In genomic region chr19:19651076-19651475, GRCh38 we compare ENCODE assay signal across 27 cellular contexts. TPM values are rescaled to one million over a fixed set of nuclear protein-coding genes. Genes with fewer than 3 reads are reported as not detected.
DNase-seq lines count a peak whose midpoint lies in the region; ATAC-seq, FAIRE-seq and TF ChIP-seq lines count a peak whose summit lies in the region.
"Had no signal": no experiment of that assay in that cellular context is flagged by ENCODE, and none has a peak within 500 bp of the region (broad histone marks: within the 10 kb centered on the region; RNA-seq: fewer than 3 reads in every experiment).

No MANE protein-coding gene starts in this region.

- no peak for TF ChIP-seq POLR2A in GM12892 (IDR thresholded peaks at IDR 0.05; ENCODE audit: low read depth, low read length)

- peak overlapping the region; percentile 1 for H3K27ac ChIP-seq in angular gyrus (ENCODE audit: low read depth, low read length)
- H3K27ac ChIP-seq: breast epithelium, epithelial cell of prostate, foreskin keratinocyte, SJSA1, tibial artery had no signal

- intact Hi-C loops in left ventricle myocardium superior (cut with micrococcal nuclease) (no loop called here), sciatic nerve (cut with DNase I) (no loop called here)
- intact Hi-C loops in activated T-helper 2 cell treated with anti-CD3 and anti-CD28 coated beads, Interferon-gamma antibody, Interleukin-2, Interleukin-4, amounts not matched to agents 10 μg/mL and 5 μg/mL and 100 μg/mL, durations not matched to agents 14 hours and 24 hours and 36 hours (cut with micrococcal nuclease) = no loop called here

- no peaks in the 10 kb centered on the region for H3K9me3 Mint-ChIP-seq in activated T-helper 2 cell treated with anti-CD3 and anti-CD28 coated beads, Interferon-gamma antibody, Interleukin-2, Interleukin-4, amounts not matched to agents 10 μg/mL and 5 μg/mL and 100 μg/mL, durations not matched to agents 14 hours and 24 hours and 36 hours
- H3K9me3 Mint-ChIP-seq: activated CD4-positive, alpha-beta memory T cell treated with anti-CD3 and anti-CD28 coated beads, Interleukin-2, amount 10 ng/mL, durations not matched to agents 7 days and 5 days; activated T-cell treated with anti-CD3 and anti-CD28 coated beads, Interleukin-2, amount 50 U/mL, for 72 hours; T-helper 2 cell treated with Interferon-gamma antibody and Interleukin-4, amounts not matched to agents 5 μg/mL and 100 μg/mL, for 36 hours; WTC11 had no signal

- no peak overlapping the region for H3K4me3 Mint-ChIP-seq in activated T-helper 2 cell treated with anti-CD3 and anti-CD28 coated beads, Interferon-gamma antibody, Interleukin-2, Interleukin-4, amounts not matched to agents 10 μg/mL and 5 μg/mL and 100 μg/mL, durations not matched to agents 14 hours and 24 hours and 36 hours (ENCODE audit: low read depth)
- H3K4me3 Mint-ChIP-seq: activated CD4-positive, alpha-beta memory T cell treated with anti-CD3 and anti-CD28 coated beads, Interleukin-2, amount 10 ng/mL, durations not matched to agents 7 days and 5 days; activated T-cell treated with anti-CD3 and anti-CD28 coated beads, Interleukin-2, amount 50 U/mL, for 72 hours; T-helper 2 cell treated with Interferon-gamma antibody and Interleukin-4, amounts not matched to agents 5 μg/mL and 100 μg/mL, for 36 hours; WTC11 had no signal

- peak; percentile 78 for ATAC-seq in left ventricle myocardium superior
- ATAC-seq in sciatic nerve = no peak
- no peak for ATAC-seq in GM19463 (IDR thresholded peaks at IDR 0.05; ENCODE audit: unreplicated experiment)
- ATAC-seq: activated T-cell treated with anti-CD3 and anti-CD28 coated beads, Interleukin-2, amount 50 U/mL, for 72 hours; foreskin keratinocyte; left lobe of liver; WTC11 had no signal

- DNase-seq in GM12892 (ENCODE audit: insufficient read length) (peak; percentile 12), left ventricle myocardium superior (peak; percentile 78), sciatic nerve (ENCODE audit: low spot score) (peak; percentile 61), HT-29 (ENCODE audit: low spot score) (no peak)
- no peak for DNase-seq in activated T-helper 2 cell treated with anti-CD3 and anti-CD28 coated beads, Interferon-gamma antibody, Interleukin-2, Interleukin-4, amounts not matched to agents 10 μg/mL and 5 μg/mL and 100 μg/mL, durations not matched to agents 14 hours and 24 hours and 36 hours (ENCODE audit: low spot score)
- DNase-seq: activated CD4-positive, alpha-beta memory T cell treated with anti-CD3 and anti-CD28 coated beads, Interleukin-2, amount 10 ng/mL, durations not matched to agents 7 days and 5 days; activated T-cell treated with anti-CD3 and anti-CD28 coated beads, Interleukin-2, amount 50 U/mL, for 72 hours; AML-193; COR-L47; EL; foreskin keratinocyte; MG63; NCI-H1694; NCI-H2227 treated with DMSO at 0.1 percent for 48 hours; NCI-H774; retina; tibial artery had no signal

- no peak for FAIRE-seq in GM12892 (lab: Jason Lieb, UNC)
- FAIRE-seq: H1 had no signal

- peaks cover 70% of the 10 kb centered on the region for H3K36me3 Mint-ChIP-seq in activated T-helper 2 cell treated with anti-CD3 and anti-CD28 coated beads, Interferon-gamma antibody, Interleukin-2, Interleukin-4, amounts not matched to agents 10 μg/mL and 5 μg/mL and 100 μg/mL, durations not matched to agents 14 hours and 24 hours and 36 hours (ENCODE audit: low read depth)

- no peaks in the 10 kb centered on the region for H3K4me1 Mint-ChIP-seq in activated T-helper 2 cell treated with anti-CD3 and anti-CD28 coated beads, Interferon-gamma antibody, Interleukin-2, Interleukin-4, amounts not matched to agents 10 μg/mL and 5 μg/mL and 100 μg/mL, durations not matched to agents 14 hours and 24 hours and 36 hours (ENCODE audit: low read depth)
- H3K4me1 Mint-ChIP-seq: WTC11 had no signal

- no peak overlapping the region for H3K27ac Mint-ChIP-seq in activated T-helper 2 cell treated with anti-CD3 and anti-CD28 coated beads, Interferon-gamma antibody, Interleukin-2, Interleukin-4, amounts not matched to agents 10 μg/mL and 5 μg/mL and 100 μg/mL, durations not matched to agents 14 hours and 24 hours and 36 hours
- H3K27ac Mint-ChIP-seq: activated CD4-positive, alpha-beta memory T cell treated with anti-CD3 and anti-CD28 coated beads, Interleukin-2, amount 10 ng/mL, durations not matched to agents 7 days and 5 days; T-helper 2 cell treated with Interferon-gamma antibody and Interleukin-4, amounts not matched to agents 5 μg/mL and 100 μg/mL, for 36 hours; WTC11 had no signal

- no peaks in the 10 kb centered on the region for H3K27me3 Mint-ChIP-seq in activated T-helper 2 cell treated with anti-CD3 and anti-CD28 coated beads, Interferon-gamma antibody, Interleukin-2, Interleukin-4, amounts not matched to agents 10 μg/mL and 5 μg/mL and 100 μg/mL, durations not matched to agents 14 hours and 24 hours and 36 hours (ENCODE audit: low read depth)
- H3K27me3 Mint-ChIP-seq: activated CD4-positive, alpha-beta memory T cell treated with anti-CD3 and anti-CD28 coated beads, Interleukin-2, amount 10 ng/mL, durations not matched to agents 7 days and 5 days had no signal

RNA-seq across cellular contexts. Expression of gene GMIP, which starts 7.6 kb away (rescaled TPM):
- 21.5 TPM for polyA plus RNA-seq in GM12892 (2012; ENCODE audit: missing spikeins)
- total RNA-seq in left ventricle myocardium superior (4.2 TPM), sciatic nerve (16.2 TPM)
- 66.0 and 67.5 TPM in 2 replicates for total RNA-seq in activated T-helper 2 cell treated with anti-CD3 and anti-CD28 coated beads, Interferon-gamma antibody, Interleukin-2, Interleukin-4, amounts not matched to agents 10 μg/mL and 5 μg/mL and 100 μg/mL, durations not matched to agents 14 hours and 24 hours and 36 hours
- total RNA-seq in HT-29 (2014; rRNA removed; shearing (Covaris generic)) = 15.9 and 19.3 TPM in 2 replicates

RNA-seq across cellular contexts. Expression of gene ATP13A1, which starts 12.4 kb away (rescaled TPM):
- polyA plus RNA-seq in GM12892 (2012; ENCODE audit: missing spikeins) = 20.2 TPM
- total RNA-seq in left ventricle myocardium superior = 21.6 TPM
- total RNA-seq in sciatic nerve = 53.3 TPM
- total RNA-seq in activated T-helper 2 cell treated with anti-CD3 and anti-CD28 coated beads, Interferon-gamma antibody, Interleukin-2, Interleukin-4, amounts not matched to agents 10 μg/mL and 5 μg/mL and 100 μg/mL, durations not matched to agents 14 hours and 24 hours and 36 hours = 71.6 and 74.8 TPM in 2 replicates
- total RNA-seq in HT-29 (2014; rRNA removed; shearing (Covaris generic)) = 38.8 and 42.0 TPM in 2 replicates

RNA-seq across cellular contexts. Expression of gene ZNF101, which starts 17.6 kb away (rescaled TPM):
- 13.4 TPM for polyA plus RNA-seq in GM12892 (2012; ENCODE audit: missing spikeins)
- total RNA-seq in left ventricle myocardium superior (3.7 TPM), sciatic nerve (9.3 TPM)
- total RNA-seq in activated T-helper 2 cell treated with anti-CD3 and anti-CD28 coated beads, Interferon-gamma antibody, Interleukin-2, Interleukin-4, amounts not matched to agents 10 μg/mL and 5 μg/mL and 100 μg/mL, durations not matched to agents 14 hours and 24 hours and 36 hours = 31.8 and 32.1 TPM in 2 replicates
- 2.0 and 4.6 TPM in 2 replicates for total RNA-seq in HT-29 (2014; rRNA removed; shearing (Covaris generic))

RNA-seq across cellular contexts. Expression of gene LPAR2, which starts 23.1 kb away (rescaled TPM):
- 13.8 TPM for polyA plus RNA-seq in GM12892 (2012; ENCODE audit: missing spikeins)
- total RNA-seq in left ventricle myocardium superior (1.6 TPM), sciatic nerve (11.0 TPM)
- 28.9 and 29.8 TPM in 2 replicates for total RNA-seq in activated T-helper 2 cell treated with anti-CD3 and anti-CD28 coated beads, Interferon-gamma antibody, Interleukin-2, Interleukin-4, amounts not matched to agents 10 μg/mL and 5 μg/mL and 100 μg/mL, durations not matched to agents 14 hours and 24 hours and 36 hours
- total RNA-seq in HT-29 (2014; rRNA removed; shearing (Covaris generic)) = 14.1 and 16.2 TPM in 2 replicates

RNA-seq across cellular contexts. Expression of gene PBX4, which starts 32.6 kb away (rescaled TPM):
- 11.2 TPM for polyA plus RNA-seq in GM12892 (2012; ENCODE audit: missing spikeins)
- total RNA-seq in left ventricle myocardium superior (0.42 TPM), sciatic nerve (5.1 TPM)
- 23.4 and 24.8 TPM in 2 replicates for total RNA-seq in activated T-helper 2 cell treated with anti-CD3 and anti-CD28 coated beads, Interferon-gamma antibody, Interleukin-2, Interleukin-4, amounts not matched to agents 10 μg/mL and 5 μg/mL and 100 μg/mL, durations not matched to agents 14 hours and 24 hours and 36 hours
- total RNA-seq in HT-29 (2014; rRNA removed; shearing (Covaris generic)) = 2.5 and 3.3 TPM in 2 replicates
- total RNA-seq: dermis microvascular lymphatic vessel endothelial cell had no signal

Comparison
In these comparisons a context has a peak if more than half of its experiments do, and no peak if none do; other contexts are left out.
1. DNase-seq: peak in GM12892 (single experiment), left ventricle myocardium superior (single experiment) and sciatic nerve (single experiment); none in activated T-helper 2 cell treated with anti-CD3 and anti-CD28 coated beads, Interferon-gamma antibody, Interleukin-2, Interleukin-4, amounts not matched to agents 10 μg/mL and 5 μg/mL and 100 μg/mL, durations not matched to agents 14 hours and 24 hours and 36 hours (single experiment) and HT-29 (single experiment).